ENCODE assay signal across 10 cellular contexts in genomic region chr4:168868044-168868855, GRCh38.
A peak's percentile ranks its signal among the peaks of the same experiment; 100 is the strongest.
DNase-seq lines count a peak whose midpoint lies in the region; ATAC-seq, FAIRE-seq and TF ChIP-seq lines count a peak whose summit lies in the region.
"Had no signal": no experiment of that assay in that cellular context is flagged by ENCODE, and none has a peak within 500 bp of the region (broad histone marks: within the 10 kb centered on the region; RNA-seq: fewer than 3 reads in every experiment).

No MANE protein-coding gene starts in this region.

- H4K20me1 ChIP-seq in keratinocyte (ENCODE audit: control insufficient read depth, extremely low read depth, insufficient read depth, low read length), result peaks cover 2% of the 10 kb centered on the region

- CTCF ChIA-PET in MCF 10A (lab: Yijun Ruan, JAX), result interaction anchor here (1.0 kb wide), 1 partner anchor 10 kb away, joined by 4 read pairs; no protein-coding TSS in a partner anchor

- TF ChIP-seq CTCF in MCF 10A (IDR thresholded peaks at IDR 0.05; ENCODE audit: unreplicated experiment), result no peak
- TF ChIP-seq CTCF in keratinocyte (optimal IDR thresholded peaks at IDR 0.05 in 1 of 3, IDR thresholded peaks at IDR 0.05 in 1 of 3, conservative IDR thresholded peaks at IDR 0.05 in 1 of 3; ENCODE audit: extremely low read depth in 1 of 3, insufficient read depth in 2 of 3, low read length in 3 of 3), result no peak

- ATAC-seq in Right ventricle myocardium superior (ENCODE audit: poor library complexity), result peak; percentile 11
- ATAC-seq in Right ventricle myocardium inferior, result no peak
- no peak for ATAC-seq in activated CD4-positive, CD25-positive, alpha-beta regulatory T cell treated with anti-CD3 and anti-CD28 coated beads, Interleukin-2, amount 50 U/mL, for 24 hours
- ATAC-seq in HG03565 (IDR thresholded peaks at IDR 0.05; ENCODE audit: unreplicated experiment), result no peak

- peaks cover 93% of the 10 kb centered on the region for H3K79me2 ChIP-seq in keratinocyte (ENCODE audit: control insufficient read depth, insufficient read depth, low read length)
- no peaks in the 10 kb centered on the region for H3K79me2 ChIP-seq in mesendoderm (ENCODE audit: control insufficient read depth, insufficient read depth, low read length)

- no peaks in the 10 kb centered on the region for H3K79me1 ChIP-seq in mesendoderm (ENCODE audit: low read length)

- H3K4me1 ChIP-seq in keratinocyte (ENCODE audit: control insufficient read depth, extremely low read depth, insufficient read depth, low read length) (peaks cover 24% of the 10 kb centered on the region), urinary bladder (ENCODE audit: insufficient read depth) (no peaks in the 10 kb centered on the region), mesendoderm (ENCODE audit: control insufficient read depth, low read depth, low read length) (no peaks in the 10 kb centered on the region)
- H3K4me1 ChIP-seq: Peyer's patch had no signal

- no TSS peak for BruUV-seq in MCF 10A (replicated peaks; lab: Mats Ljungman, UMichigan)

- H3K23ac ChIP-seq in mesendoderm (ENCODE audit: low read length), result no peak overlapping the region

- no peak overlapping the region for H2BK15ac ChIP-seq in mesendoderm (replicated peaks; ENCODE audit: low read depth)

- H3K56ac ChIP-seq in mesendoderm (ENCODE audit: low read length), result no peak overlapping the region

- POLR2A ChIA-PET in MCF 10A (lab: Yijun Ruan, JAX), result interaction anchor here (0.6 to 1.2 kb wide), 4 partner anchors 20 to 284 kb away, joined by 3 to 4 read pairs (median 3); no protein-coding TSS in a partner anchor

- H2AK5ac ChIP-seq in mesendoderm (ENCODE audit: low read length), result no peak overlapping the region

- H3K27me3 ChIP-seq in keratinocyte (ENCODE audit: control insufficient read depth, extremely low read depth, insufficient read depth, low read length), result no peaks in the 10 kb centered on the region
- H3K27me3 ChIP-seq in mesendoderm (ENCODE audit: insufficient read depth, low read length, poor library complexity), result no peaks in the 10 kb centered on the region
- H3K27me3 ChIP-seq: Peyer's patch had no signal

- H3K18ac ChIP-seq in mesendoderm (ENCODE audit: low read length), result no peak overlapping the region

- no peaks in the 10 kb centered on the region for H3K9me3 Mint-ChIP-seq in MCF 10A (ENCODE audit: unreplicated experiment)

- no peaks in the 10 kb centered on the region for H3K27me3 Mint-ChIP-seq in MCF 10A (ENCODE audit: insufficient read depth, unreplicated experiment)

- peak overlapping the region; percentile 25 for H3K4me3 Mint-ChIP-seq in MCF 10A (ENCODE audit: unreplicated experiment)

- H3K9me3 ChIP-seq in keratinocyte (ENCODE audit: control insufficient read depth, low read depth, low read length), result no peaks in the 10 kb centered on the region
- H3K9me3 ChIP-seq: HAP-1, Peyer's patch had no signal

- no peak overlapping the region for H3K4me3 ChIP-seq in keratinocyte (ENCODE audit: control insufficient read depth in 2 of 3, extremely low read depth in 1 of 3, insufficient read depth in 2 of 3, low read depth in 1 of 3, low read length in 3 of 3)
- no peak overlapping the region for H3K4me3 ChIP-seq in urinary bladder (ENCODE audit: low read depth, low read length)
- no peak overlapping the region for H3K4me3 ChIP-seq in mesendoderm (ENCODE audit: low read length)
- H3K4me3 ChIP-seq: HAP-1, Peyer's patch had no signal

- 65% methylated on average over 5 of the region's 5 CpGs for WGBS in urinary bladder
- no CpG with 5 or more reads among the region's 5 CpGs for WGBS in mesendoderm (ENCODE audit: extremely low coverage, insufficient coverage, low lambda C conversion rate)

- dilution Hi-C loops in keratinocyte (cut with MboI; ENCODE audit: extremely low pct_ligation_motif_present, low sequenced_read_pairs), result no loop called here

- H3K27ac ChIP-seq in keratinocyte (ENCODE audit: control insufficient read depth, insufficient read depth, low read length), result peak overlapping the region; percentile 80
- H3K27ac ChIP-seq in urinary bladder (ENCODE audit: low read depth), result peak overlapping the region; percentile 41
- H3K27ac ChIP-seq in mesendoderm (ENCODE audit: low read depth, low read length), result no peak overlapping the region

- H3K4me1 Mint-ChIP-seq in MCF 10A (ENCODE audit: insufficient read depth, unreplicated experiment), result peaks cover 29% of the 10 kb centered on the region

- H4K5ac ChIP-seq in mesendoderm (ENCODE audit: low read length), result no peak overlapping the region

- H3K9me1 ChIP-seq in keratinocyte (ENCODE audit: control insufficient read depth, extremely low read depth, insufficient read depth, low read length), result peaks cover 3% of the 10 kb centered on the region

- peaks cover 83% of the 10 kb centered on the region for H3K36me3 Mint-ChIP-seq in MCF 10A (ENCODE audit: insufficient read depth, unreplicated experiment)

- DNase-seq in Right ventricle myocardium superior (no peak), Right ventricle myocardium inferior (ENCODE audit: missing footprints) (no peak), MCF 10A (ENCODE audit: unreplicated experiment) (peak; percentile 71), keratinocyte (ENCODE audit: low read depth, low spot score) (no peak), mesendoderm (no peak)
- DNase-seq: Peyer's patch had no signal

- H3K36me3 ChIP-seq in keratinocyte (ENCODE audit: control insufficient read depth in 2 of 2, extremely low read depth in 1 of 2, insufficient read depth in 2 of 2, low read length in 2 of 2), result peaks cover 14 to 29% of the 10 kb centered on the region in 2 experiments
- no peaks in the 10 kb centered on the region for H3K36me3 ChIP-seq in urinary bladder (ENCODE audit: insufficient read depth)
- H3K36me3 ChIP-seq in mesendoderm (ENCODE audit: control insufficient read depth, insufficient read depth, low read length), result no peaks in the 10 kb centered on the region
- H3K36me3 ChIP-seq: Peyer's patch had no signal

- H2BK120ac ChIP-seq in mesendoderm (ENCODE audit: low read depth, low read length), result no peak overlapping the region

- intact Hi-C loops in Right ventricle myocardium superior (cut with DNase I) (no loop called here), Right ventricle myocardium inferior (cut with DNase I) (no loop called here), MCF 10A (cut with micrococcal nuclease) (no loop called here)

- no peak overlapping the region for H2BK5ac ChIP-seq in mesendoderm (ENCODE audit: low read length)

- FAIRE-seq in keratinocyte (lab: Jason Lieb, UNC), result peak; percentile 94

- H3K9ac ChIP-seq in keratinocyte (ENCODE audit: control insufficient read depth, extremely low read depth, insufficient read depth, low read length), result peak overlapping the region; percentile 51
- no peak overlapping the region for H3K9ac ChIP-seq in mesendoderm (ENCODE audit: low read length)

- H4K8ac ChIP-seq in mesendoderm (ENCODE audit: low read depth, low read length), result no peak overlapping the region

- no peak overlapping the region for H3K4ac ChIP-seq in mesendoderm (ENCODE audit: low read depth, low read length)

- no peak overlapping the region for H2AFZ ChIP-seq in keratinocyte (ENCODE audit: control insufficient read depth, low read length)

- H3K27ac Mint-ChIP-seq in MCF 10A (ENCODE audit: low read depth, unreplicated experiment), result peak overlapping the region; percentile 90

- H3K4me2 ChIP-seq in keratinocyte (ENCODE audit: control insufficient read depth, extremely low read depth, insufficient read depth, low read depth, low read length) (peak overlapping the region; percentile 56), mesendoderm (ENCODE audit: low read length) (no peak overlapping the region)
